Comparison of ENCODE assay signal across 20 cellular contexts in genomic region chr16:88923926-88924833, GRCh38. TPM values are rescaled to one million over a fixed set of nuclear protein-coding genes. Genes with fewer than 3 reads are reported as not detected.
A peak's percentile ranks its signal among the peaks of the same experiment; 100 is the strongest.
DNase-seq lines count a peak whose midpoint lies in the region; ATAC-seq and TF ChIP-seq lines count a peak whose summit lies in the region.
"Had no signal": no experiment of that assay in that cellular context is flagged by ENCODE, and none has a peak within 500 bp of the region (broad histone marks: within the 10 kb centered on the region; RNA-seq: fewer than 3 reads in every experiment).

No MANE protein-coding gene starts in this region.

- TF ChIP-seq POLR2A in upper lobe of left lung (IDR thresholded peaks at IDR 0.05) = no peak

- no peak overlapping the region for H3K4me3 ChIP-seq in left ventricle myocardium inferior
- no peak overlapping the region for H3K4me3 ChIP-seq in right atrium auricular region
- H3K4me3 ChIP-seq in mesendoderm (ENCODE audit: low read length) = no peak overlapping the region
- no peak overlapping the region for H3K4me3 ChIP-seq in upper lobe of left lung
- H3K4me3 ChIP-seq: esophagus muscularis mucosa, HAP-1, lung, upper lobe of right lung had no signal

- H3K4me1 ChIP-seq in left ventricle myocardium inferior = peaks cover 80% of the 10 kb centered on the region
- H3K4me1 ChIP-seq in right atrium auricular region = peaks cover 0 to 70% of the 10 kb centered on the region in 2 donors
- no peaks in the 10 kb centered on the region for H3K4me1 ChIP-seq in mesendoderm (ENCODE audit: control insufficient read depth, low read depth, low read length)
- H3K4me1 ChIP-seq in upper lobe of left lung = peaks cover 31 to 58% (median 49%) of the 10 kb centered on the region in 4 donors
- H3K4me1 ChIP-seq: HAP-1 had no signal

- no peaks in the 10 kb centered on the region for H3K9me3 ChIP-seq in left ventricle myocardium inferior (replicated peaks)
- no peaks in the 10 kb centered on the region for H3K9me3 ChIP-seq in right atrium auricular region
- no peaks in the 10 kb centered on the region for H3K9me3 ChIP-seq in upper lobe of left lung
- H3K9me3 ChIP-seq: esophagus muscularis mucosa, HAP-1, upper lobe of right lung had no signal

- H2BK5ac ChIP-seq in mesendoderm (ENCODE audit: low read length) = no peak overlapping the region

- intact Hi-C loops in left ventricle myocardium inferior (cut with micrococcal nuclease) = no loop called here

- H3K4ac ChIP-seq in mesendoderm (ENCODE audit: low read depth, low read length) = no peak overlapping the region

- no peaks in the 10 kb centered on the region for H3K79me1 ChIP-seq in mesendoderm (ENCODE audit: low read length)

- no peak overlapping the region for H3K56ac ChIP-seq in mesendoderm (ENCODE audit: low read length)

- no peaks in the 10 kb centered on the region for H3K36me3 ChIP-seq in left ventricle myocardium inferior
- no peaks in the 10 kb centered on the region for H3K36me3 ChIP-seq in right atrium auricular region
- no peaks in the 10 kb centered on the region for H3K36me3 ChIP-seq in mesendoderm (ENCODE audit: control insufficient read depth, insufficient read depth, low read length)
- no peaks in the 10 kb centered on the region for H3K36me3 ChIP-seq in upper lobe of left lung
- H3K36me3 ChIP-seq: esophagus muscularis mucosa, HAP-1, upper lobe of right lung had no signal

- no peak overlapping the region for H3K9ac ChIP-seq in mesendoderm (ENCODE audit: low read length)

- H3K27ac ChIP-seq in left ventricle myocardium inferior (replicated peaks) = peak overlapping the region; percentile 90
- no peak overlapping the region for H3K27ac ChIP-seq in right atrium auricular region
- no peak overlapping the region for H3K27ac ChIP-seq in mesendoderm (ENCODE audit: low read depth, low read length)
- peak overlapping the region in 3 of 4 donors; percentile 20 to 41 (median 26) for H3K27ac ChIP-seq in upper lobe of left lung
- H3K27ac ChIP-seq: esophagus muscularis mucosa, upper lobe of right lung had no signal

- no peak for ATAC-seq in upper lobe of left lung (ENCODE audit: low FRiP score in 2 of 2)

- H2BK120ac ChIP-seq in mesendoderm (ENCODE audit: low read depth, low read length) = no peak overlapping the region

- no peak for TF ChIP-seq CTCF in left ventricle myocardium inferior (IDR thresholded peaks at IDR 0.05; ENCODE audit: borderline replicate concordance)
- TF ChIP-seq CTCF in right atrium auricular region (IDR thresholded peaks at IDR 0.05) = no peak
- TF ChIP-seq CTCF in upper lobe of left lung (IDR thresholded peaks at IDR 0.05) = no peak
- no peak for TF ChIP-seq CTCF in GM13977 (IDR thresholded peaks at IDR 0.05; ENCODE audit: extremely low read depth, insufficient read depth, missing control alignments)

- WGBS in mesendoderm (ENCODE audit: extremely low coverage, insufficient coverage, low lambda C conversion rate) = no CpG with 5 or more reads among the region's 37 CpGs
- WGBS in upper lobe of left lung, 2 donors = 85 to 92% methylated on average over 17 to 37 of the region's 37 CpGs

- no peak overlapping the region for H2AK5ac ChIP-seq in mesendoderm (ENCODE audit: low read length)

- no peak for TF ChIP-seq EP300 in upper lobe of left lung (IDR thresholded peaks at IDR 0.05)

- H3K23ac ChIP-seq in mesendoderm (ENCODE audit: low read length) = no peak overlapping the region

- H3K18ac ChIP-seq in mesendoderm (ENCODE audit: low read length) = no peak overlapping the region

- no peak overlapping the region for H4K5ac ChIP-seq in mesendoderm (ENCODE audit: low read length)

- H3K79me2 ChIP-seq in mesendoderm (ENCODE audit: control insufficient read depth, insufficient read depth, low read length) = no peaks in the 10 kb centered on the region

- no peak overlapping the region for H4K8ac ChIP-seq in mesendoderm (ENCODE audit: low read depth, low read length)

- no peak overlapping the region for H3K4me2 ChIP-seq in mesendoderm (ENCODE audit: low read length)

- DNase-seq in left ventricle myocardium inferior (no peak), right atrium auricular region (ENCODE audit: low spot score) (no peak), SHP77 treated with DMSO at 0.1 percent for 48 hours (lab: John Stamatoyannopoulos, UW) (peak; percentile 69), mesendoderm (peak; percentile 32), upper lobe of left lung (peak in 1 of 2 donors; percentile 79), cortex of kidney (lab: John Stamatoyannopoulos, UW) (no peak), NCI-H187 (lab: John Stamatoyannopoulos, UW) (no peak), GM13977 (ENCODE audit: low spot score) (no peak)
- DNase-seq: activated CD4-positive, alpha-beta T cell treated with anti-CD3 and anti-CD28 coated beads, Interleukin-2, amount 50 U/mL, for 1 hour; activated CD8-positive, alpha-beta memory T cell treated with anti-CD3 and anti-CD28 coated beads, Interleukin-2, amount 50 U/mL, for 48 hours; activated gamma-delta T cell; CD8-positive, alpha-beta memory T cell; RPMI8226; upper lobe of right lung had no signal

- H3K27me3 ChIP-seq in left ventricle myocardium inferior (ENCODE audit: low read depth) (peaks cover 41% of the 10 kb centered on the region), right atrium auricular region (no peaks in the 10 kb centered on the region), mesendoderm (ENCODE audit: insufficient read depth, low read length, poor library complexity) (no peaks in the 10 kb centered on the region), upper lobe of left lung (no peaks in the 10 kb centered on the region)
- H3K27me3 ChIP-seq: upper lobe of right lung had no signal

- in situ Hi-C loops in GM13977 (cut with MboI; ENCODE audit: low pct_unique_long_range_greater_than_20kb, low sequenced_read_pairs, unreplicated experiment) = no loop called here

- no peak overlapping the region for H2BK15ac ChIP-seq in mesendoderm (replicated peaks; ENCODE audit: low read depth)

RNA-seq across cellular contexts. Expression of gene CBFA2T3, which starts 52.8 kb away (rescaled TPM):
- total RNA-seq in left ventricle myocardium inferior (8.6 TPM), right atrium auricular region (1 to 10 TPM; 1.1 to 2.6 TPM), upper lobe of left lung (10 to 100 TPM in 4 of 6 donors, 1 to 10 TPM in 2; 2.7 to 33.5 (median 15.2) TPM)
- polyA plus RNA-seq in mesendoderm (2013, experiment 1 of 2) = 0.20 TPM
- 0.21 TPM for polyA plus RNA-seq in mesendoderm (2013, experiment 2 of 2)
- total RNA-seq: pulmonary artery endothelial cell had no signal
- polyA plus RNA-seq: CD8-positive, alpha-beta memory T cell had no signal

RNA-seq across cellular contexts. Expression of gene PABPN1L, which starts 57.7 kb away (rescaled TPM):
- total RNA-seq in left ventricle myocardium inferior (not detected), right atrium auricular region (not detected), upper lobe of left lung (under 1 TPM in 1 of 6 donors, not detected in 5; 0.20 TPM)
- polyA plus RNA-seq in mesendoderm (2013, experiment 1 of 2) = not detected
- not detected for polyA plus RNA-seq in mesendoderm (2013, experiment 2 of 2)
- total RNA-seq: CD8-positive, alpha-beta memory T cell; esophagus muscularis mucosa; glomerular endothelial cell; lung; natural killer cell treated with Interleukin-12 subunit alpha and Interleukin-12 subunit beta and Interleukin-15 and Interleukin-18, amount 100 ng/mL, for 72 hours; pulmonary artery endothelial cell; upper lobe of right lung had no signal
- polyA plus RNA-seq: CD8-positive, alpha-beta memory T cell had no signal

Comparison
In these comparisons a context has a peak if more than half of its experiments do, and no peak if none do; other contexts are left out.
1. H3K27ac ChIP-seq: peak in left ventricle myocardium inferior (single experiment) and upper lobe of left lung (3 of 4); none in right atrium auricular region (0 of 2) and mesendoderm (single experiment).
2. DNase-seq: peak in SHP77 treated with DMSO at 0.1 percent for 48 hours (single experiment) and mesendoderm (single experiment); none in left ventricle myocardium inferior (single experiment), right atrium auricular region (single experiment), cortex of kidney (single experiment), NCI-H187 (0 of 2) and GM13977 (single experiment).